ENCODE assay signal across 8 cellular contexts in genomic region chr3:15601399-15602145, GRCh38. TPM values are rescaled to one million over a fixed set of nuclear protein-coding genes. Genes with fewer than 3 reads are reported as not detected.
A peak's percentile ranks its signal among the peaks of the same experiment; 100 is the strongest.
DNase-seq lines count a peak whose midpoint lies in the region; ATAC-seq lines count a peak whose summit lies in the region.

TSS of gene BTD (plus strand) at chr3:15601745. CDS start at chr3:15635440, 33,695 bp downstream.
TSS of gene HACL1 (minus strand) at chr3:15601569. CDS start at chr3:15601463, 106 bp downstream.

- H3K9me3 ChIP-seq in endocrine pancreas (ENCODE audit: control insufficient read depth, low read length): no peaks in the 10 kb centered on the region
- no peaks in the 10 kb centered on the region for H3K9me3 ChIP-seq in mesodermal cell (ENCODE audit: control insufficient read depth, low read length)

- no peaks in the 10 kb centered on the region for H3K27me3 ChIP-seq in endocrine pancreas (ENCODE audit: control insufficient read depth, insufficient read depth, low read length)

- peak within 1 kb of the TSS; percentile 90 for H3K27ac ChIP-seq in mesodermal cell (ENCODE audit: low read depth, low read length, severe bottlenecking)

- H3K4me3 ChIP-seq in endocrine pancreas (ENCODE audit: control insufficient read depth, insufficient read depth, low read length): peak within 1 kb of the TSS; percentile 90
- H3K4me3 ChIP-seq in mesodermal cell (ENCODE audit: extremely low read depth, insufficient read depth, low read length, poor library complexity, severe bottlenecking): peak within 1 kb of the TSS; percentile 91

- H3K36me3 ChIP-seq in endocrine pancreas (ENCODE audit: control insufficient read depth, insufficient read depth, low read length) (no peaks in the 10 kb centered on the region), mesodermal cell (ENCODE audit: control insufficient read depth, insufficient read depth, low read length) (peaks cover 33% of the 10 kb centered on the region)

- H3K9ac ChIP-seq in endocrine pancreas (ENCODE audit: control insufficient read depth, insufficient read depth, low read length): peak within 1 kb of the TSS; percentile 74

- DNase-seq in AG20443 (ENCODE audit: low spot score) (peak; percentile 96), NCI-H2107 treated with DMSO at 0.1 percent for 48 hours (lab: John Stamatoyannopoulos, UW; ENCODE audit: unreplicated experiment) (no peak)
- DNase-seq in activated CD4-positive, alpha-beta T cell treated with anti-CD3 and anti-CD28 coated beads, Interleukin-2, amount 50 U/mL, for 48 hours: peak; percentile 98
- DNase-seq in stimulated activated CD8-positive, alpha-beta memory T cell treated with anti-CD3 and anti-CD28 coated beads, Interleukin-2, amount 100 ng/mL, for 1 hour (ENCODE audit: low read depth in 2 of 2): peak; percentile 97 to 98

- H3K4me1 ChIP-seq in endocrine pancreas (ENCODE audit: control insufficient read depth, insufficient read depth, low read length) (peaks cover 7% of the 10 kb centered on the region), mesodermal cell (ENCODE audit: control insufficient read depth, insufficient read depth, low read length, poor library complexity, severe bottlenecking) (peaks cover 5% of the 10 kb centered on the region)

- WGBS in mesodermal cell (ENCODE audit: insufficient coverage in 2 of 2), 2 experiments: 0% methylated on average over 52 to 56 of the region's 61 CpGs

- peak; percentile 96 for ATAC-seq in GM19395 (IDR thresholded peaks at IDR 0.05; ENCODE audit: unreplicated experiment)
- ATAC-seq in HG03571 (IDR thresholded peaks at IDR 0.05; ENCODE audit: unreplicated experiment): peak; percentile 93

RNA-seq across cellular contexts. Expression of gene BTD, which starts in this region (rescaled TPM):
- 25.0 TPM for polyA plus RNA-seq in mesodermal cell (2013, experiment 1 of 2)
- 20.0 TPM for polyA plus RNA-seq in mesodermal cell (2013, experiment 2 of 2)

RNA-seq across cellular contexts. Expression of gene HACL1, which starts in this region (rescaled TPM):
- 26.2 TPM for polyA plus RNA-seq in mesodermal cell (2013, experiment 1 of 2)
- 26.2 TPM for polyA plus RNA-seq in mesodermal cell (2013, experiment 2 of 2)
